ENCODE assay signal across 24 cellular contexts in the genomic region with DNA sequence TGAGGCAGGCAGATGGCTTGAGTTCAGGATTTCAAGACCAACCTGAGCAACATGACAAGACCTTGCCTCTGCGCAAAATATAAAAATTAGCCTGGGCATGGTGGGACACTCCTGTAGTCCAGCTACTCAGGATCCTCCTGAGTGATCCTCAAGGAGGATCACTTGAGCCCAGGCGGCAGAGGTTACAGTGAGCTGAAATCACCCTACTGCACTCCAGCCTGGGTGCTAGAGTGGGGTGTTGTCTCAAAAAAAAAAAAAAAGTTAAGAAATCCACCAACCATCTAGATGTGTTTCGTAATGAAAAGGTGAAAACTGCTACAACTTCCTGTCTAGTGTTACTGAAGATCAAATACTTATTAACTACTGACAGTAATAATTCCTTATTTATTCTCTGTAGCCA. TPM values are rescaled to one million over a fixed set of nuclear protein-coding genes. Genes with fewer than 3 reads are reported as not detected.
DNase-seq lines count a peak whose midpoint lies in the region; ATAC-seq, FAIRE-seq and TF ChIP-seq lines count a peak whose summit lies in the region.
"Had no signal": no experiment of that assay in that cellular context is flagged by ENCODE, and none has a peak within 500 bp of the region (broad histone marks: within the 10 kb centered on the region; RNA-seq: fewer than 3 reads in every experiment).

No MANE protein-coding gene starts in this region.

- peaks cover 0 to 12% of the 10 kb centered on the region in 2 donors for H3K36me3 Mint-ChIP-seq in CD4-positive, alpha-beta memory T cell
- H3K36me3 Mint-ChIP-seq in endothelial cell (ENCODE audit: low read depth, unreplicated experiment): no peaks in the 10 kb centered on the region
- H3K36me3 Mint-ChIP-seq: CD14-positive monocyte had no signal

- peak overlapping the region; percentile 97 for H3K4me2 ChIP-seq in Loucy (ENCODE audit: low read depth, low read length, poor library complexity, severe bottlenecking)

- no peaks in the 10 kb centered on the region for H3K27me3 ChIP-seq in CD4-positive, alpha-beta memory T cell (ENCODE audit: insufficient read depth, low read length)
- H3K27me3 ChIP-seq in Loucy (ENCODE audit: insufficient read depth, low read length, poor library complexity, severe bottlenecking) (no peaks in the 10 kb centered on the region), lung (ENCODE audit: control insufficient read depth, insufficient read depth) (no peaks in the 10 kb centered on the region), small intestine (ENCODE audit: control insufficient read depth in 2 of 2, insufficient read depth in 2 of 2, low read length in 2 of 2) (no peaks in the 10 kb centered on the region)
- H3K27me3 ChIP-seq: brain microvascular endothelial cell, heart right ventricle had no signal

- no peak for FAIRE-seq in small intestine (lab: Jason Lieb, UNC)

- WGBS in lung, 2 donors: 46 to 59% methylated on average over 3 of the region's 3 CpGs
- WGBS in small intestine, 3 donors: 71 to 88% (median 79%) methylated on average over 3 of the region's 3 CpGs

- peak overlapping the region in 1 of 7 donors; percentile 22 for H3K27ac Mint-ChIP-seq in CD4-positive, alpha-beta memory T cell
- H3K27ac Mint-ChIP-seq in endothelial cell (ENCODE audit: unreplicated experiment): no peak overlapping the region
- H3K27ac Mint-ChIP-seq: activated B cell treated with CpG ODN at 0.5 μM for 24 hours; activated CD8-positive, alpha-beta T cell treated with anti-CD3 and anti-CD28 coated beads, Interleukin-2, amount 10 ng/mL, durations not matched to agents 7 days and 5 days had no signal

- no peaks in the 10 kb centered on the region for H3K36me3 ChIP-seq in CD4-positive, alpha-beta memory T cell (ENCODE audit: insufficient read depth, low read length)
- H3K36me3 ChIP-seq in Loucy (ENCODE audit: insufficient read depth, low read length) (no peaks in the 10 kb centered on the region), lung (ENCODE audit: control insufficient read depth in 2 of 2, insufficient read depth in 2 of 2, low read length in 2 of 2) (no peaks in the 10 kb centered on the region), small intestine (ENCODE audit: control insufficient read depth in 2 of 2, insufficient read depth in 2 of 2, low read length in 2 of 2) (no peaks in the 10 kb centered on the region)
- H3K36me3 ChIP-seq: brain microvascular endothelial cell, heart right ventricle had no signal

- H4K20me1 ChIP-seq in Loucy (ENCODE audit: insufficient read depth, low read length, poor library complexity, severe bottlenecking): peaks cover 98% of the 10 kb centered on the region

- H3K79me2 ChIP-seq in Loucy (ENCODE audit: insufficient read depth, low read length): peaks cover 99% of the 10 kb centered on the region

- TF ChIP-seq CTCF in Loucy (conservative IDR thresholded peaks at IDR 0.05; ENCODE audit: low read length) (no peak), lung (IDR thresholded peaks at IDR 0.05; ENCODE audit: control extremely low read depth, extremely low read depth) (no peak), endothelial cell (IDR thresholded peaks at IDR 0.05; ENCODE audit: unreplicated experiment) (no peak)

- peak overlapping the region; percentile 26 for H3K27ac ChIP-seq in CD4-positive, alpha-beta memory T cell (ENCODE audit: low read depth, low read length)
- H3K27ac ChIP-seq in lung (ENCODE audit: low read depth in 1 of 2, low read length in 1 of 2): peak overlapping the region in 1 of 2 donors; percentile 31
- no peak overlapping the region for H3K27ac ChIP-seq in small intestine (ENCODE audit: low read depth in 1 of 2, low read length in 1 of 2)
- H3K27ac ChIP-seq: brain microvascular endothelial cell had no signal

- no peaks in the 10 kb centered on the region for H3F3A ChIP-seq in Loucy (ENCODE audit: low read depth)

- peaks cover 85% of the 10 kb centered on the region for H3K4me1 ChIP-seq in CD4-positive, alpha-beta memory T cell (ENCODE audit: insufficient read depth, low read length)
- H3K4me1 ChIP-seq in Loucy (ENCODE audit: insufficient read depth, low read length, poor library complexity, severe bottlenecking) (peaks cover 52% of the 10 kb centered on the region), lung (ENCODE audit: control insufficient read depth in 2 of 2, insufficient read depth in 2 of 2, low read length in 2 of 2) (peaks cover 2 to 4% of the 10 kb centered on the region in 2 donors), small intestine (ENCODE audit: control insufficient read depth in 2 of 2, insufficient read depth in 1 of 2, low read depth in 1 of 2, low read length in 1 of 2) (no peaks in the 10 kb centered on the region)

- CTCF ChIA-PET in CD4-positive, alpha-beta memory T cell (lab: Charles Lee; ENCODE audit: partially characterized antibody): interaction anchor here (1.9 to 3.5 kb wide), 4 partner anchors 14 to 213 kb away, joined by 4 to 15 read pairs (median 6); no protein-coding TSS in a partner anchor

- DNase-seq in AML-193 (lab: John Stamatoyannopoulos, UW) (peak; percentile 9 to 14), lung (ENCODE audit: low spot score) (no peak), endothelial cell (ENCODE audit: low spot score) (no peak), small intestine (no peak)
- peak in 1 of 5 donors; percentile 11 for DNase-seq in CD4-positive, alpha-beta memory T cell
- DNase-seq: activated B cell treated with CpG ODN at 0.5 μM for 24 hours; activated CD8-positive, alpha-beta T cell treated with anti-CD3 and anti-CD28 coated beads, Interleukin-2, amount 10 ng/mL, durations not matched to agents 7 days and 5 days; activated gamma-delta T cell treated with Interleukin-2 at 50 U/mL for 16 hours; activated T-cell treated with anti-CD3 and anti-CD28 coated beads, Interleukin-2, amount 50 U/mL, for 1 hour; brain microvascular endothelial cell; effector CD8-positive, alpha-beta T cell; foreskin fibroblast; heart right ventricle; left cardiac atrium; mesenchymal stem cell; NCI-H1092 treated with DMSO at 0.1 percent for 48 hours; NCI-H187 treated with DMSO at 0.1 percent for 48 hours; OCI-M1; retina; stimulated activated CD4-positive, alpha-beta T cell treated with anti-CD3 and anti-CD28 coated beads, Interleukin-4, amount 100 ng/mL, for 24 hours; stimulated activated naive CD4-positive, alpha-beta T cell had no signal

- H3K9me3 ChIP-seq in CD4-positive, alpha-beta memory T cell (ENCODE audit: control insufficient read depth in 1 of 2, low read length in 2 of 2): no peaks in the 10 kb centered on the region
- H3K9me3 ChIP-seq in Loucy (ENCODE audit: insufficient read depth, low read depth, low read length) (no peaks in the 10 kb centered on the region), lung (ENCODE audit: control insufficient read depth in 2 of 2, insufficient read depth in 1 of 2, low read length in 1 of 2) (no peaks in the 10 kb centered on the region), small intestine (ENCODE audit: control insufficient read depth, low read depth) (no peaks in the 10 kb centered on the region)
- H3K9me3 ChIP-seq: heart right ventricle had no signal

- intact Hi-C loops in CD4-positive, alpha-beta memory T cell (cut with micrococcal nuclease): no loop called here

- H3K9ac ChIP-seq in Loucy (ENCODE audit: low read depth, low read length, poor library complexity, severe bottlenecking): no peak overlapping the region

- no peak overlapping the region for H3K4me3 ChIP-seq in CD4-positive, alpha-beta memory T cell (ENCODE audit: low read length in 2 of 2)
- peak overlapping the region; percentile 79 for H3K4me3 ChIP-seq in Loucy (ENCODE audit: low read length, poor library complexity, severe bottlenecking)
- no peak overlapping the region for H3K4me3 ChIP-seq in lung
- no peak overlapping the region for H3K4me3 ChIP-seq in small intestine (ENCODE audit: low read depth in 1 of 2, low read length in 2 of 2)
- H3K4me3 ChIP-seq: heart right ventricle had no signal

- no peak overlapping the region for H2AFZ ChIP-seq in Loucy (ENCODE audit: low read length)

- no peaks in the 10 kb centered on the region for H3K9me2 ChIP-seq in Loucy (replicated peaks; ENCODE audit: low read depth, low read length)

- H3K4me3 Mint-ChIP-seq in CD4-positive, alpha-beta memory T cell: peak overlapping the region in 5 of 8 donors; percentile 26 to 52 (median 36)
- H3K4me3 Mint-ChIP-seq in endothelial cell (ENCODE audit: unreplicated experiment): no peak overlapping the region
- H3K4me3 Mint-ChIP-seq: activated B cell treated with CpG ODN at 0.5 μM for 24 hours; activated CD8-positive, alpha-beta T cell treated with anti-CD3 and anti-CD28 coated beads, Interleukin-2, amount 10 ng/mL, durations not matched to agents 7 days and 5 days; CD14-positive monocyte had no signal

- POLR2A ChIA-PET in CD4-positive, alpha-beta memory T cell (lab: Charles Lee; ENCODE audit: partially characterized antibody): interaction anchor here (0.7 to 4.8 kb wide), 11 partner anchors 8 to 212 kb away, joined by 3 to 39 read pairs (median 3); partner anchors contain the start of gene GLCCI1

- ATAC-seq in lung (ENCODE audit: insufficient read depth, low FRiP score) (peak; percentile 24), HG02884 (IDR thresholded peaks at IDR 0.05; ENCODE audit: unreplicated experiment) (no peak)
- ATAC-seq: activated CD8-positive, alpha-beta T cell treated with anti-CD3 and anti-CD28 coated beads, Interleukin-2, amount 10 ng/mL, durations not matched to agents 7 days and 5 days; heart right ventricle; left cardiac atrium had no signal

- H3K27me3 Mint-ChIP-seq in CD4-positive, alpha-beta memory T cell: no peaks in the 10 kb centered on the region
- H3K27me3 Mint-ChIP-seq in endothelial cell (ENCODE audit: unreplicated experiment): peaks cover 2% of the 10 kb centered on the region
- H3K27me3 Mint-ChIP-seq: activated B cell treated with CpG ODN at 0.5 μM for 24 hours had no signal

- peaks cover 48 to 75% (median 55%) of the 10 kb centered on the region in 4 donors for H3K4me1 Mint-ChIP-seq in CD4-positive, alpha-beta memory T cell
- H3K4me1 Mint-ChIP-seq in endothelial cell (ENCODE audit: unreplicated experiment): peaks cover 16% of the 10 kb centered on the region

- no peaks in the 10 kb centered on the region for H3K9me3 Mint-ChIP-seq in CD4-positive, alpha-beta memory T cell
- H3K9me3 Mint-ChIP-seq in endothelial cell (ENCODE audit: unreplicated experiment): no peaks in the 10 kb centered on the region
- H3K9me3 Mint-ChIP-seq: activated B cell treated with CpG ODN at 0.5 μM for 24 hours had no signal

RNA-seq across cellular contexts. Expression of gene GLCCI1, which starts 8.1 kb away (rescaled TPM):
- 10 to 100 TPM; 46.7 to 49.7 TPM for total RNA-seq in CD4-positive, alpha-beta memory T cell
- polyA plus RNA-seq in CD4-positive, alpha-beta memory T cell: 10 to 100 TPM; 10.4 to 21.9 TPM
- total RNA-seq in lung: 10 to 100 TPM; 28.1 to 60.2 TPM
- 10 to 100 TPM in 1 of 2 donors, 1 to 10 TPM in 1; 2.5 to 13.9 TPM for polyA plus RNA-seq in lung
- 13.8 TPM for total RNA-seq in endothelial cell (ENCODE audit: unreplicated experiment)
- 1 to 10 TPM; 2.7 to 6.2 (median 3.8) TPM for polyA plus RNA-seq in small intestine

Comparison
In these comparisons a context has a peak if more than half of its experiments do, and no peak if none do; other contexts are left out.
1. DNase-seq: peak in AML-193 (2 of 2); none in lung (single experiment), endothelial cell (single experiment) and small intestine (single experiment).